1 cellular context compared by ENCODE assay signal in the genomic region with DNA sequence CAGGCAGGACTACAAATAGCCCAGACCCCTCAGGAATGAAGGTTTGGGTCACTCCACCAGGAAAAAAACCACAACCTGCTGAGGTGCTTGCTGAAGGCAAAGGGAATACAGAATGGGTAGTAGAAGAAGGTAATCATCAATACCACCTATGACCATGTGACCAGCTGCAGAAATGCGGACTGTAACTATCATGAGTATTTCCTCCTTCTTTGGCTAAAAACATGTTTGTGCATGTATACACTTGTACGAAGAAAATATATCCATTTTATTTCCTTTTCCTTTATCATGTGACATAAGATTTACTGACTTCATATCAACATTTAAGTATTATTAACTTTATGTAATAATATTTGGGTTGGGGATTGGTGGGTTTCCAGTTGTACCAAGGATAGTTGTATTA. TPM values are rescaled to one million over a fixed set of nuclear protein-coding genes. Genes with fewer than 3 reads are reported as not detected.
"Had no signal": no experiment of that assay in that cellular context is flagged by ENCODE, and none has a peak within 500 bp of the region (broad histone marks: within the 10 kb centered on the region; RNA-seq: fewer than 3 reads in every experiment).

No MANE protein-coding gene starts in this region.

RNA-seq across cellular contexts. Expression of gene TINAGL1, which starts 58.3 kb away (rescaled TPM):
- polyA plus RNA-seq: IgD-negative memory B cell had no signal
